In the genomic region with DNA sequence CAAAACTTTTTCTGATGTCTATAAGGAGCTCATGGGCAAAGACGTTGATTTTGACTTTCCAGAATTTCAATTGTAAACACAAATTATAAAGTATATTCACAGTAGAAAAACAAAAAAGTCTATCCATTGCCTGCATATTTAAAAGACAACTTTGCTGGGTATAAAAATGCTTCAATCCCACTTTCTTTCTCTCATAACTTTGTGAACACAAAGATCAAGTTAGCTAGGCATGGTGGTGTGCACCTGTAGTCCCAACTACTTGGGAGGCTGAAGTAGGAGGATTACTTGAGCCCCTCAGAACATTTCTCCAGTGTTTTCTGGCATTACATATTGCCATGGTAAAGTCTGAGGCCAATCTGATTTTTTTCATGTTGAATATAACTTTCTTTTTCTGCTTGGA, we compare ENCODE assay signal across 26 cellular contexts.
"Had no signal": no experiment of that assay in that cellular context is flagged by ENCODE, and none has a peak within 500 bp of the region (broad histone marks: within the 10 kb centered on the region; RNA-seq: fewer than 3 reads in every experiment).

No MANE protein-coding gene starts in this region.

- H3K27ac ChIP-seq: stomach, suprapubic skin, testis, thoracic aorta, thyroid gland, tibial artery, tibial nerve, transverse colon, upper lobe of left lung, upper lobe of right lung, uterus, vagina had no signal

- H3K27me3 ChIP-seq: stomach, suprapubic skin, testis, thyroid gland, tibial artery, tibial nerve, transverse colon, upper lobe of left lung, upper lobe of right lung, uterus, vagina had no signal

- DNase-seq: stimulated activated CD4-positive, alpha-beta T cell treated with anti-CD3 and anti-CD28 coated beads, Interleukin-2, amount 100 ng/mL, for 48 hours; stimulated activated CD4-positive, alpha-beta T cell treated with anti-CD3 and anti-CD28 coated beads, Interleukin-4, amount 100 ng/mL, for 1 hour; stimulated activated CD4-positive, alpha-beta T cell treated with anti-CD3 and anti-CD28 coated beads, Interleukin-4, amount 100 ng/mL, for 24 hours; stimulated activated CD4-positive, alpha-beta T cell treated with anti-CD3 and anti-CD28 coated beads, Interleukin-4, amount 100 ng/mL, for 4 hours; stimulated activated CD8-positive, alpha-beta memory T cell treated with anti-CD3 and anti-CD28 coated beads, Interleukin-4, amount 100 ng/mL, for 48 hours; stimulated activated naive B cell treated with anti-CD40 and anti-IgM and Interleukin-4, amounts not matched to agents 10 μg/mL and 1 μg/mL and 100 μg/mL, for 72 hours; stimulated activated naive CD4-positive, alpha-beta T cell; stimulated activated naive CD4-positive, alpha-beta T cell treated with Interleukin-2 at 50 U/mL for 16 hours; stimulated activated naive CD8-positive, alpha-beta T cell treated with anti-CD3 and anti-CD28 coated beads, Interleukin-15, amount 100 ng/mL, for 72 hours; stimulated activated naive CD8-positive, alpha-beta T cell treated with anti-CD3 and anti-CD28 coated beads, Interleukin-15, Interleukin-2, amounts not matched to agents 100 U/mL and 50 U/mL, for 24 hours; stomach; substantia nigra; testis; thyroid gland; tibial artery; transverse colon; trophoblast cell; upper lobe of left lung; upper lobe of right lung; uterus had no signal

- H3K36me3 ChIP-seq: stomach, suprapubic skin, thoracic aorta, thyroid gland, transverse colon, upper lobe of left lung, upper lobe of right lung, uterus, vagina had no signal

- ATAC-seq: stimulated activated effector memory CD8-positive, alpha-beta T cell treated with anti-CD3 and anti-CD28 coated beads, Interleukin-12 subunit alpha, Interleukin-12 subunit beta, amount 100 ng/mL, for 72 hours; stimulated activated memory B cell treated with anti-CD40 and anti-IgM and Interleukin-4, amounts not matched to agents 10 μg/mL and 1 μg/mL and 100 μg/mL, for 72 hours; stimulated activated naive B cell treated with anti-CD40 and anti-IgM and Interleukin-4, amounts not matched to agents 10 μg/mL and 1 μg/mL and 100 μg/mL, for 72 hours; stimulated activated naive CD8-positive, alpha-beta T cell treated with anti-CD3 and anti-CD28 coated beads, Interleukin-15, amount 100 ng/mL, for 72 hours; stimulated activated naive CD8-positive, alpha-beta T cell treated with anti-CD3 and anti-CD28 coated beads, Interleukin-15, Interleukin-2, amounts not matched to agents 100 U/mL and 50 U/mL, for 24 hours; upper lobe of right lung had no signal

- H3K4me3 ChIP-seq: stomach, suprapubic skin, testis, thoracic aorta, thyroid gland, tibial artery, tibial nerve, transverse colon, upper lobe of left lung, upper lobe of right lung, uterus, vagina had no signal

- H3K9me3 ChIP-seq: testis, thyroid gland had no signal

- H3K4me1 ChIP-seq: suprapubic skin, testis, tibial artery, tibial nerve, transverse colon, upper lobe of left lung, upper lobe of right lung, uterus, vagina had no signal
